Comparison of ENCODE assay signal across 10 cellular contexts in the genomic region with DNA sequence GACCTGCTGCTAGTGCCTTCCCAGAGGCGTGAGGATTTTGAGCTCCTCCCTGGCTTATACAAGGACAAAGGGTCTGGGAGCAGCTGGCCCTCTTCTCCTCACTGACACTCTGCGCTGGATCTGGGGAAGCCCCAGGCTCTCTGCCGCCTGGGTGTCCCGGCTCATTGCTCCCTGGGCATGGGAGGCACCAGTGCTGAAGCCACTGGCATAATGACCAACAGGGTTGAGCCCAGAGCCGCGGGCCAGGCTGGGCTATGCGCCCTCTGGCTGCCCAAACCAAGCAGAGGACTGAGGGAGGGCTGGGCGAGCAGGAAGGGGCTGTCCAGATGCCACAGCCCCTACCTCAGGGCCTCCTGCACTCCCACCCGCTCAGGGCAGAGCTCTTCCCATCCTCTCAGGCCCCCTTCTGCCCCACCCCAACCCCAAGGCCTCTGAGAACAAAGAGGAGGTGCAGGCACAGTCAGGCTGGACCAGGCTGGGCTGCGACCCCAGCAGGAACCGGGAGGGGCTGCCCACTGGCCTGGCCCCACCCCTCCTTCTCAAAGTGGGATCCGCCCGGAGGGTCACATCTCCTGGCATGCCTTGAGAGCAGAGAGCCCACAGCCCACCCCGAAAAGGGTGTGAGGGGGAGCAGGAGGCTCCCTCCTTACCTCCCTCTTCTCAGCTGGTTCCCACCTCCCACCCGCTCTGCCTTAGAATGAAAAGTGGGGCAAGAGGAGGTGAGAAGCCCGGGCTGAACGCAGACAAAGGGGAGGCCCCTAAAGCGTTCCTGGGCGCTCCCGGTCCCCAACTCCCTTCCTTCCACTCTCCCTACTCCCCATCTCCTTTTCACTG. TPM values are rescaled to one million over a fixed set of nuclear protein-coding genes. Genes with fewer than 3 reads are reported as not detected.
DNase-seq lines count a peak whose midpoint lies in the region; ATAC-seq and TF ChIP-seq lines count a peak whose summit lies in the region.
"Had no signal": no experiment of that assay in that cellular context is flagged by ENCODE, and none has a peak within 500 bp of the region (broad histone marks: within the 10 kb centered on the region; RNA-seq: fewer than 3 reads in every experiment).

No MANE protein-coding gene starts in this region.

- H3K4me3 ChIP-seq in thoracic aorta, result peak overlapping the region; percentile 64

- peaks cover 6% of the 10 kb centered on the region for H3K27me3 ChIP-seq in layer of hippocampus (ENCODE audit: control insufficient read depth, insufficient read depth, low read length)
- peaks cover 6% of the 10 kb centered on the region for H3K27me3 ChIP-seq in thoracic aorta (replicated peaks; ENCODE audit: insufficient read depth)

- ATAC-seq in thoracic aorta (ENCODE audit: insufficient number of reproducible peaks, low FRiP score, low read depth) (no peak), HG03139 (IDR thresholded peaks at IDR 0.05; ENCODE audit: unreplicated experiment) (no peak)

- peak overlapping the region; percentile 57 for H3K27ac ChIP-seq in layer of hippocampus (ENCODE audit: low read depth, low read length)
- no peak overlapping the region for H3K27ac ChIP-seq in thoracic aorta

- no peak for TF ChIP-seq CTCF in thoracic aorta (IDR thresholded peaks at IDR 0.05)

- DNase-seq in NCI-H526 (lab: John Stamatoyannopoulos, UW) (peak; percentile 11 to 51), NCI-H526 treated with DMSO at 0.1 percent for 48 hours (lab: John Stamatoyannopoulos, UW) (no peak), cerebellum (ENCODE audit: low spot score) (peak; percentile 78), thoracic aorta (ENCODE audit: low spot score) (no peak), T-helper 9 cell (no peak), activated gamma-delta T cell (lab: John Stamatoyannopoulos, UW) (no peak)
- DNase-seq: NCI-H446, small intestine had no signal

- no peaks in the 10 kb centered on the region for H3K9me3 ChIP-seq in thoracic aorta

- peaks cover 7 to 19% of the 10 kb centered on the region in 2 donors for H3K4me1 ChIP-seq in thoracic aorta (ENCODE audit: control insufficient read depth in 1 of 2, low read depth in 2 of 2)

- H3K36me3 ChIP-seq in thoracic aorta, result no peaks in the 10 kb centered on the region

RNA-seq across cellular contexts. Expression of gene LINGO1, which starts 1.5 kb away (rescaled TPM):
- 30.1 TPM for total RNA-seq in cerebellum
- 1 to 10 TPM in 1 of 2 donors, under 1 TPM in 1; 0.63 to 4.6 TPM for total RNA-seq in thoracic aorta

Comparison
In these comparisons a context has a peak if more than half of its experiments do, and no peak if none do; other contexts are left out.
1. DNase-seq: peak in NCI-H526 (2 of 2) and cerebellum (single experiment); none in NCI-H526 treated with DMSO at 0.1 percent for 48 hours (single experiment), thoracic aorta (single experiment), T-helper 9 cell (single experiment) and activated gamma-delta T cell (single experiment).